35 cellular contexts compared by ENCODE assay signal in the genomic region with DNA sequence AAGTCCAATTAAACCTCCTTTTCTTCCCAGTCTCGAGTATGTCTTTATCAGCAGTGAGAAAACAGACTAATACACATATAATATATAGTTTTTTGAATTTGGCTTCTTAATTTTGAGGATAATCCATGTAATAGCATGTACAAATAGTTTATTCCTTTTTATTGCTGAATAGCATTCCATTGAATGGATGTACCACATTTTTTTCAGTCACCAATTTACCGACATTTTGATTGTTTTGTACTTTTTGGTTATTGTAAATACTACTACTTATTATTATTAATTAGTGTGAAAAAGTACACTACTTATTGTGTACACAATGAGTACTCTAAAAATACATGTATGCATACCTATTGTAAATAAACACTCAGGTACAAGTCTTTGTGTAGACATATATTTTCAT. TPM values are rescaled to one million over a fixed set of nuclear protein-coding genes. Genes with fewer than 3 reads are reported as not detected.
"Had no signal": no experiment of that assay in that cellular context is flagged by ENCODE, and none has a peak within 500 bp of the region (broad histone marks: within the 10 kb centered on the region; RNA-seq: fewer than 3 reads in every experiment).

No MANE protein-coding gene starts in this region.

- H3K4me2 ChIP-seq: KMS-11 had no signal

- H3K27me3 ChIP-seq: MG63 had no signal

- H3K4me3 ChIP-seq: MG63 had no signal

- DNase-seq: Karpas-422, Kasumi-1, KG1, MG63, MM.1S, MV-4-11, NCI-H1048, NCI-H1092, NCI-H1092 treated with DMSO at 0.1 percent for 48 hours, NCI-H1105, NCI-H1105 treated with DMSO at 0.1 percent for 48 hours, NCI-H1417, NCI-H1417 treated with DMSO at 0.1 percent for 48 hours, NCI-H1436, NCI-H1436 treated with DMSO at 0.1 percent for 48 hours, NCI-H146, NCI-H1694, NCI-H1694 treated with DMSO at 0.1 percent for 48 hours, NCI-H187, NCI-H187 treated with DMSO at 0.1 percent for 48 hours, NCI-H1930, NCI-H2029, NCI-H2029 treated with DMSO at 0.1 percent for 48 hours, NCI-H2081, NCI-H2081 treated with DMSO at 0.1 percent for 48 hours, NCI-H2107, NCI-H2171, NCI-H2171 treated with DMSO at 0.1 percent for 48 hours, NCI-H2227 treated with DMSO at 0.1 percent for 48 hours, NCI-H226, NCI-H345, NCI-H446, NCI-H446 treated with DMSO at 0.1 percent for 48 hours had no signal

- H3K9ac ChIP-seq: KMS-11 had no signal

- H3K36me3 ChIP-seq: MG63 had no signal

- H3K27ac ChIP-seq: KMS-11 had no signal

RNA-seq across cellular contexts. Expression of gene ANXA10, which starts 42.3 kb away (rescaled TPM):
- total RNA-seq: MCF 10A had no signal
